9 cellular contexts compared by ENCODE assay signal in genomic region chr6:150866147-150867073, GRCh38. TPM values are rescaled to one million over a fixed set of nuclear protein-coding genes. Genes with fewer than 3 reads are reported as not detected.
DNase-seq lines count a peak whose midpoint lies in the region; ATAC-seq, FAIRE-seq and TF ChIP-seq lines count a peak whose summit lies in the region.
"Had no signal": no experiment of that assay in that cellular context is flagged by ENCODE, and none has a peak within 500 bp of the region (broad histone marks: within the 10 kb centered on the region; RNA-seq: fewer than 3 reads in every experiment).

No MANE protein-coding gene starts in this region.

- H3K9me3 ChIP-seq in CD8-positive, alpha-beta T cell (ENCODE audit: low read length): no peaks in the 10 kb centered on the region
- H3K9me3 ChIP-seq in NT2/D1 (ENCODE audit: insufficient read depth, low read length): no peaks in the 10 kb centered on the region
- H3K9me3 ChIP-seq in endothelial cell of umbilical vein (replicated peaks; ENCODE audit: control insufficient read depth, insufficient read depth, low read length): no peaks in the 10 kb centered on the region
- no peaks in the 10 kb centered on the region for H3K9me3 ChIP-seq in mononuclear cell (ENCODE audit: low read depth, low read length)

- H3K4me3 ChIP-seq in CD8-positive, alpha-beta T cell (ENCODE audit: low read depth, low read length): peak overlapping the region; percentile 61
- H3K4me3 ChIP-seq in NT2/D1 (ENCODE audit: insufficient read length, low read depth) (peak overlapping the region; percentile 66), endothelial cell of umbilical vein (replicated peaks in 1 of 3; ENCODE audit: insufficient read depth in 1 of 3, low read depth in 1 of 3, low read length in 3 of 3) (peak overlapping the region; percentile 90 to 93 (median 92)), mononuclear cell (ENCODE audit: low read length) (peak overlapping the region; percentile 49)

- peaks cover 9% of the 10 kb centered on the region for H3K4me1 Mint-ChIP-seq in CD8-positive, alpha-beta T cell (ENCODE audit: low read depth)

- intact Hi-C loops in CD8-positive, alpha-beta T cell (cut with DNase I, micrococcal nuclease): loop anchor here in 1 of 2 experiments (5.0 kb wide), 1 partner anchor 526 kb away; the partner anchor contains the start of gene ZBTB2
- intact Hi-C loops in endothelial cell of umbilical vein (cut with micrococcal nuclease): loop anchor here (1.0 to 2.0 kb wide), 4 partner anchors 16 to 586 kb away; partner anchors contain the start of gene RMND1

- FAIRE-seq in endothelial cell of umbilical vein (lab: Jason Lieb, UNC): peak; percentile 85
- FAIRE-seq: islet of Langerhans had no signal

- no peaks in the 10 kb centered on the region for H3K9me1 ChIP-seq in endothelial cell of umbilical vein (replicated peaks; ENCODE audit: control insufficient read depth, extremely low read depth, insufficient read depth, low read length)

- POLR2A ChIA-PET in CD8-positive, alpha-beta T cell (lab: Charles Lee): no interaction called here
- POLR2A ChIA-PET in endothelial cell of umbilical vein (lab: Charles Lee): interaction anchor here (0.7 to 2.6 kb wide), 9 partner anchors 8 to 524 kb away, joined by 3 to 23 read pairs (median 4); no protein-coding TSS in a partner anchor

- H3K79me2 ChIP-seq in endothelial cell of umbilical vein (ENCODE audit: control insufficient read depth, insufficient read depth, low read length): peaks cover 45% of the 10 kb centered on the region

- peak overlapping the region; percentile 92 for H3K4me3 Mint-ChIP-seq in CD8-positive, alpha-beta T cell

- TF ChIP-seq CTCF in CD8-positive, alpha-beta T cell (IDR thresholded peaks at IDR 0.05): no peak
- TF ChIP-seq CTCF in endothelial cell of umbilical vein (IDR thresholded peaks at IDR 0.05; ENCODE audit: extremely low read depth in 1 of 2, insufficient read depth in 1 of 2, low read depth in 1 of 2, low read length in 2 of 2): no peak

- peak overlapping the region; percentile 48 for H3K27ac ChIP-seq in CD8-positive, alpha-beta T cell (ENCODE audit: low read depth, low read length)
- peak overlapping the region; percentile 93 for H3K27ac ChIP-seq in endothelial cell of umbilical vein (ENCODE audit: insufficient read depth, low read depth, low read length)

- DNase-seq in CD8-positive, alpha-beta T cell: peak; percentile 33 to 74 (median 67)
- peak; percentile 72 for DNase-seq in NT2/D1 (ENCODE audit: low read depth, low spot score)
- peak; percentile 88 for DNase-seq in activated CD8-positive, alpha-beta memory T cell treated with anti-CD3 and anti-CD28 coated beads, Interleukin-2, amount 50 U/mL, for 48 hours
- DNase-seq in endothelial cell of umbilical vein (ENCODE audit: low read depth, low spot score): peak; percentile 95
- DNase-seq in stimulated activated CD8-positive, alpha-beta memory T cell treated with anti-CD3 and anti-CD28 coated beads, Interleukin-2, amount 100 ng/mL, for 1 hour (ENCODE audit: low read depth in 2 of 2): peak; percentile 34 to 43

- peaks cover 5% of the 10 kb centered on the region for H3K36me3 Mint-ChIP-seq in CD8-positive, alpha-beta T cell

- no peaks in the 10 kb centered on the region for H3K36me3 ChIP-seq in CD8-positive, alpha-beta T cell (ENCODE audit: insufficient read depth, low read length)
- peaks cover 3% of the 10 kb centered on the region for H3K36me3 ChIP-seq in NT2/D1 (ENCODE audit: insufficient read depth, insufficient read length, low read length)
- H3K36me3 ChIP-seq in endothelial cell of umbilical vein (ENCODE audit: control insufficient read depth in 2 of 2, extremely low read depth in 1 of 2, insufficient read depth in 2 of 2, low read length in 2 of 2): no peaks in the 10 kb centered on the region

- no TSS peak for BruUV-seq in endothelial cell of umbilical vein (replicated peaks; lab: Mats Ljungman, UMichigan)

- dilution Hi-C loops in endothelial cell of umbilical vein (cut with MboI; ENCODE audit: extremely low pct_ligation_motif_present, low sequenced_read_pairs): no loop called here

- H2AFZ ChIP-seq in endothelial cell of umbilical vein (ENCODE audit: low read depth, low read length): no peak overlapping the region

- peak overlapping the region; percentile 82 for H3K9ac ChIP-seq in NT2/D1 (ENCODE audit: insufficient read length, low read depth)
- peak overlapping the region; percentile 99 for H3K9ac ChIP-seq in endothelial cell of umbilical vein (replicated peaks; ENCODE audit: extremely low read depth, insufficient read depth, low read length)

- H3K9me3 Mint-ChIP-seq in CD8-positive, alpha-beta T cell: no peaks in the 10 kb centered on the region

- H3K4me2 ChIP-seq in endothelial cell of umbilical vein (ENCODE audit: insufficient read depth, low read length): peak overlapping the region; percentile 83

- H4K20me1 ChIP-seq in endothelial cell of umbilical vein (replicated peaks; ENCODE audit: control insufficient read depth, extremely low read depth, insufficient read depth, low read length): no peaks in the 10 kb centered on the region

- CTCF ChIA-PET in CD8-positive, alpha-beta T cell (lab: Charles Lee): interaction anchor here (1.2 to 2.2 kb wide), 4 partner anchors 12 to 28 kb away, joined by 3 to 7 read pairs (median 5); no protein-coding TSS in a partner anchor
- CTCF ChIA-PET in endothelial cell of umbilical vein (lab: Charles Lee): interaction anchor here (0.8 to 4.2 kb wide), 9 partner anchors 16 to 795 kb away, joined by 3 to 29 read pairs (median 5); no protein-coding TSS in a partner anchor

- TF ChIP-seq POLR2A in endothelial cell of umbilical vein (IDR thresholded peaks at IDR 0.05; ENCODE audit: low read depth, low read length): peak; percentile 93

- ATAC-seq in CD8-positive, alpha-beta T cell: peak; percentile 76
- ATAC-seq in GM19395 (IDR thresholded peaks at IDR 0.05; ENCODE audit: unreplicated experiment) (peak; percentile 80), HG03520 (IDR thresholded peaks at IDR 0.05; ENCODE audit: unreplicated experiment) (peak; percentile 63)

- peaks cover 14% of the 10 kb centered on the region for H3K27me3 Mint-ChIP-seq in CD8-positive, alpha-beta T cell (ENCODE audit: low read depth)

- H3K4me1 ChIP-seq in CD8-positive, alpha-beta T cell (ENCODE audit: insufficient read depth, low read length): peaks cover 12% of the 10 kb centered on the region
- H3K4me1 ChIP-seq in NT2/D1 (ENCODE audit: insufficient read depth, insufficient read length) (no peaks in the 10 kb centered on the region), endothelial cell of umbilical vein (ENCODE audit: control insufficient read depth, extremely low read depth, insufficient read depth, low read length) (peaks cover 25% of the 10 kb centered on the region), mononuclear cell (ENCODE audit: insufficient read depth, low read length) (peaks cover 23% of the 10 kb centered on the region)

- peak overlapping the region; percentile 88 for H3K27ac Mint-ChIP-seq in CD8-positive, alpha-beta T cell

- no peaks in the 10 kb centered on the region for H3K27me3 ChIP-seq in CD8-positive, alpha-beta T cell (ENCODE audit: insufficient read depth, low read length)
- H3K27me3 ChIP-seq in NT2/D1 (ENCODE audit: insufficient read depth, insufficient read length) (no peaks in the 10 kb centered on the region), endothelial cell of umbilical vein (ENCODE audit: control insufficient read depth in 2 of 2, insufficient read depth in 2 of 2, low read length in 2 of 2) (no peaks in the 10 kb centered on the region), mononuclear cell (ENCODE audit: insufficient read depth, low read length) (no peaks in the 10 kb centered on the region)

TF ChIP-seq in endothelial cell of umbilical vein, 7 proteins besides CTCF, POLR2A, EP300 and RAD21:
- TF ChIP-seq FOS (IDR thresholded peaks at IDR 0.05; ENCODE audit: borderline replicate concordance, insufficient read depth, low read length) (peak; percentile 15), EZH2 (IDR thresholded peaks at IDR 0.05; ENCODE audit: borderline replicate concordance, low read depth, low read length, severe bottlenecking) (no peak), MYC (IDR thresholded peaks at IDR 0.05; ENCODE audit: low read depth, low read length) (peak; percentile 97), POLR2AphosphoS5 (IDR thresholded peaks at IDR 0.05; ENCODE audit: insufficient read depth, low read depth, low read length) (peak; percentile 95), MAX (IDR thresholded peaks at IDR 0.05; ENCODE audit: insufficient read depth, insufficient read length) (peak; percentile 98), GATA2 (IDR thresholded peaks at IDR 0.05; ENCODE audit: insufficient read depth, insufficient read length, low read depth, low read length) (no peak), JUN (IDR thresholded peaks at IDR 0.05; ENCODE audit: borderline replicate concordance, insufficient read depth, insufficient read length, low read depth) (no peak)

RNA-seq across cellular contexts. Expression of gene MTHFD1L, which starts 0.9 kb away (rescaled TPM):
- total RNA-seq in CD8-positive, alpha-beta T cell: 1 to 10 TPM; 7.8 to 9.6 TPM
- 120 and 121 TPM in 2 replicates for total RNA-seq in endothelial cell of umbilical vein
- 31.8 and 40.2 TPM in 2 replicates for polyA plus RNA-seq in endothelial cell of umbilical vein
- polyA plus RNA-seq in endothelial cell of umbilical vein (2011; cell fraction: cytosol; rRNA removed): 53.2 and 57.9 TPM in 2 replicates
- polyA plus RNA-seq in endothelial cell of umbilical vein (2011; cell fraction: nucleus; rRNA removed): 76.6 and 82.8 TPM in 2 replicates
- polyA plus RNA-seq in endothelial cell of umbilical vein (2012): 75.2 and 98.6 TPM in 2 replicates
- polyA minus RNA-seq in endothelial cell of umbilical vein: 65.1 and 70.7 TPM in 2 replicates
- polyA minus RNA-seq in endothelial cell of umbilical vein (2011; cell fraction: cytosol; rRNA and poly(A)+ RNA removed): 34.5 TPM
- 81.5 and 117 TPM in 2 replicates for polyA minus RNA-seq in endothelial cell of umbilical vein (2011; cell fraction: nucleus; rRNA and poly(A)+ RNA removed)
- 4.0 TPM for total RNA-seq in mononuclear cell

Comparison
In these comparisons a context has a peak if more than half of its experiments do, and no peak if none do; other contexts are left out.
1. Peak in every context shown above with its lines: DNase-seq, ATAC-seq, H3K4me3 ChIP-seq and H3K27ac ChIP-seq.
2. DNase-seq: peak in every context shown above with its lines; median percentile 95 in endothelial cell of umbilical vein; 88 in activated CD8-positive, alpha-beta memory T cell treated with anti-CD3 and anti-CD28 coated beads, Interleukin-2, amount 50 U/mL, for 48 hours; 72 in NT2/D1; 67 in CD8-positive, alpha-beta T cell; 38 in stimulated activated CD8-positive, alpha-beta memory T cell treated with anti-CD3 and anti-CD28 coated beads, Interleukin-2, amount 100 ng/mL, for 1 hour.
3. RNA of gene MTHFD1L, which starts 0.9 kb away (total RNA-seq): 120 to 121 TPM in endothelial cell of umbilical vein; 7.8 to 9.6 TPM in CD8-positive, alpha-beta T cell and 4.0 TPM in mononuclear cell (single experiment); every median in the first group is over 10 times any median in the second.